ENCODE assay signal across 17 cellular contexts in the genomic region with DNA sequence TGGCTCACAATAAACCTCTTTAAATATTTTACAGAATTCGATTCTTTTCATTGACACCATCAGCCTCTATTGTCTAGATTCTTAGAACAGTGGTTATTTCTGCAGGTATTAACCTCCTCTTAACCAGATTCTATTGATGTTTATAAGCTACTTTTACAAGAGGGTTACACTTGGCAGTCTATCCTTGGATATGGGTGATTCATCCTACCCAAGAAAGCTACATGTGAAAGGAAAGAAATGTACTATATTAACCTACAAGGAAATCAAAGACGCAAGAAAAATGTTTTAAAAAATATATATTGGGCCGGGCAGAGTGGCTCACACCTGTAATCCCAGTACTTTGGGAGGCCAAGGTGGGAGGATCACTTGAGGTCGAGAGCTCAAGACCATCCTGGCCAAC.
"Had no signal": no experiment of that assay in that cellular context is flagged by ENCODE, and none has a peak within 500 bp of the region (broad histone marks: within the 10 kb centered on the region; RNA-seq: fewer than 3 reads in every experiment).

No MANE protein-coding gene starts in this region.

- ATAC-seq: activated CD4-positive, alpha-beta T cell treated with anti-CD3 and anti-CD28 coated beads for 36 hours; effector memory CD8-positive, alpha-beta T cell; esophagus mucosa; heart left ventricle; right lobe of liver; stimulated activated effector memory CD8-positive, alpha-beta T cell treated with anti-CD3 and anti-CD28 coated beads, Interleukin-12 subunit alpha, Interleukin-12 subunit beta, amount 100 ng/mL, for 72 hours; stimulated activated naive CD8-positive, alpha-beta T cell treated with anti-CD3 and anti-CD28 coated beads, Interleukin-15, amount 100 ng/mL, for 72 hours had no signal

- DNase-seq: activated B cell treated with CpG ODN at 0.5 μM for 24 hours; activated CD4-positive, alpha-beta T cell treated with anti-CD3 and anti-CD28 coated beads for 36 hours; activated CD4-positive, alpha-beta T cell treated with anti-CD3 and anti-CD28 coated beads, Interleukin-2, amount 50 U/mL, for 4 hours; activated effector memory CD4-positive, alpha-beta T cell treated with anti-CD3 and anti-CD28 coated beads, Interleukin-2, amount 50 U/mL, for 16 hours; activated naive CD4-positive, alpha-beta T cell treated with anti-CD3 and anti-CD28 coated beads, Interleukin-2, amount 10 ng/mL, durations not matched to agents 7 days and 5 days; amygdala; dorsolateral prefrontal cortex; effector memory CD8-positive, alpha-beta T cell; nucleus accumbens; right lobe of liver; stimulated activated CD4-positive, alpha-beta T cell treated with anti-CD3 and anti-CD28 coated beads, Interleukin-1b, Interleukin-23, amount 100 ng/mL, for 48 hours; stimulated activated naive CD8-positive, alpha-beta T cell treated with anti-CD3 and anti-CD28 coated beads, Interleukin-15, amount 100 ng/mL, for 72 hours; tibial artery had no signal

- H3K4me3 ChIP-seq: dorsolateral prefrontal cortex, heart left ventricle, right lobe of liver, skin epidermis, tibial artery had no signal

- H3K27ac ChIP-seq: heart left ventricle, right lobe of liver, skin epidermis, tibial artery had no signal

- H3K27me3 ChIP-seq: dorsolateral prefrontal cortex, heart left ventricle, right lobe of liver, tibial artery had no signal

- H3K9me3 ChIP-seq: heart left ventricle, right lobe of liver, tibial artery had no signal

- H3K36me3 ChIP-seq: right lobe of liver, tibial artery had no signal
